ENCODE assay signal across 8 cellular contexts in the genomic region with DNA sequence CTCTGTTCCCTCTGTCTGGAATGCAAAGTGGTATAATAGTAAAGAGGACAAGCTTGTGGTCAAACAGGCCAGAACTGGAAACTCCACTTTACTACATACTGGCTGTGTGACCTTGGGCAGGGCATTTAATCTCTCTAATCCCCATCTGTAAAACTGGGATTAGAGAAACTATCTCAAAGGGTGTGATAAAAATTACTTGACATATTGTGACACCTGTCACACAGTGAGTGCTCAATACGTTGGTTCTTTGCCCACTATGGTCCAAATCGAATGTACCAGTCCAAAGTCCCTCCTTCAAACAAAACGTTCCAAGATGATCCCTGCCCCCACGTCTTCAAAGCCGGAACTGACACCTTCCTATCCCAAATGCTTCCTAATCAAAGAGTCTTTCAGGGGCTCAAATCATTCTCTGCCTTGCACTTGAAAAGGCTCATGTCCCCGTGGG. TPM values are rescaled to one million over a fixed set of nuclear protein-coding genes. Genes with fewer than 3 reads are reported as not detected.
DNase-seq lines count a peak whose midpoint lies in the region; ATAC-seq and TF ChIP-seq lines count a peak whose summit lies in the region.

No MANE protein-coding gene starts in this region.

- DNase-seq in heart left ventricle (peak in 1 of 5 donors; percentile 19), left ventricle myocardium superior (no peak), astrocyte of the spinal cord (ENCODE audit: low read depth, low spot score) (no peak), mesenchymal stem cell (no peak), NCI-H187 (lab: John Stamatoyannopoulos, UW) (no peak), NCI-H1048 (lab: John Stamatoyannopoulos, UW) (no peak)

- peak overlapping the region; percentile 31 to 95 (median 75) for H3K4me3 ChIP-seq in heart left ventricle
- peak overlapping the region; percentile 76 for H3K4me3 ChIP-seq in astrocyte of the spinal cord (ENCODE audit: low read depth, low read length)
- peak overlapping the region in 1 of 2 experiments; percentile 80 for H3K4me3 ChIP-seq in mesenchymal stem cell (ENCODE audit: insufficient read depth in 1 of 2, low read depth in 1 of 2, low read length in 2 of 2)
- peak overlapping the region; percentile 59 for H3K4me3 ChIP-seq in urinary bladder (ENCODE audit: low read depth, low read length)

- H3K36me3 ChIP-seq in heart left ventricle: peaks cover 0 to 27% (median 16%) of the 10 kb centered on the region in 9 donors
- H3K36me3 ChIP-seq in mesenchymal stem cell (ENCODE audit: control insufficient read depth in 1 of 2, insufficient read depth in 2 of 2, low read depth in 1 of 2, low read length in 2 of 2): peaks cover 14 to 18% of the 10 kb centered on the region in 2 experiments
- no peaks in the 10 kb centered on the region for H3K36me3 ChIP-seq in urinary bladder (ENCODE audit: insufficient read depth)

- in situ Hi-C loops in astrocyte of the spinal cord (cut with HindIII; ENCODE audit: low sequenced_read_pairs): no loop called here

- no peak for ATAC-seq in heart left ventricle
- no peak for ATAC-seq in left ventricle myocardium superior
- ATAC-seq in HG03378 (IDR thresholded peaks at IDR 0.05; ENCODE audit: unreplicated experiment): no peak

- peak overlapping the region; percentile 72 for H2AFZ ChIP-seq in mesenchymal stem cell (ENCODE audit: low read depth, low read length)

- H2AK5ac ChIP-seq in mesenchymal stem cell (ENCODE audit: low read length, severe bottlenecking): peak overlapping the region; percentile 60

- H3K79me1 ChIP-seq in mesenchymal stem cell (replicated peaks; ENCODE audit: low read length, poor library complexity, severe bottlenecking): no peaks in the 10 kb centered on the region

- intact Hi-C loops in heart left ventricle (cut with DNase I) (loop anchor here in 4 of 10 donors (1.0 to 5.0 kb wide), 4 partner anchors 12 to 65 kb away; a partner anchor contains a TSS), left ventricle myocardium superior (cut with micrococcal nuclease) (no loop called here)

- H2BK12ac ChIP-seq in mesenchymal stem cell (ENCODE audit: low read length in 2 of 2): no peak overlapping the region

- H3K23ac ChIP-seq in mesenchymal stem cell (ENCODE audit: low read length in 2 of 2): no peak overlapping the region

- H2BK5ac ChIP-seq in mesenchymal stem cell (ENCODE audit: low read depth, low read length, poor library complexity, severe bottlenecking): no peak overlapping the region

- no peak overlapping the region for H3K9ac ChIP-seq in mesenchymal stem cell (ENCODE audit: low read length)

- no peak overlapping the region for H3K14ac ChIP-seq in mesenchymal stem cell (ENCODE audit: low read length in 2 of 2)

- H2BK15ac ChIP-seq in mesenchymal stem cell (ENCODE audit: low read depth, poor library complexity, severe bottlenecking): peak overlapping the region; percentile 60

- H3K27ac ChIP-seq in heart left ventricle (peak overlapping the region; percentile 81 to 99 (median 90)), mesenchymal stem cell (ENCODE audit: low read length, poor library complexity, severe bottlenecking) (peak overlapping the region; percentile 88), urinary bladder (ENCODE audit: low read depth) (no peak overlapping the region)

- H3K4ac ChIP-seq in mesenchymal stem cell (ENCODE audit: low read depth in 1 of 2, low read length in 2 of 2): peak overlapping the region in 1 of 2 experiments; percentile 73

- H3K9me3 ChIP-seq in heart left ventricle (no peaks in the 10 kb centered on the region), mesenchymal stem cell (ENCODE audit: control insufficient read depth, low read length) (no peaks in the 10 kb centered on the region)

- H3K4me1 ChIP-seq in heart left ventricle (peaks cover 0 to 18% (median 12%) of the 10 kb centered on the region in 12 donors), mesenchymal stem cell (ENCODE audit: control insufficient read depth, insufficient read depth, low read depth, low read length) (peaks cover 4% of the 10 kb centered on the region), urinary bladder (ENCODE audit: insufficient read depth) (peaks cover 3% of the 10 kb centered on the region)

- H4K8ac ChIP-seq in mesenchymal stem cell (ENCODE audit: low read length): peak overlapping the region; percentile 88

- H3K27me3 ChIP-seq in heart left ventricle: no peaks in the 10 kb centered on the region
- H3K27me3 ChIP-seq in mesenchymal stem cell (ENCODE audit: control insufficient read depth in 1 of 2, insufficient read depth in 1 of 2, low read length in 2 of 2): no peaks in the 10 kb centered on the region

- no peak overlapping the region for H2BK120ac ChIP-seq in mesenchymal stem cell (ENCODE audit: low read depth, low read length)

- H4K91ac ChIP-seq in mesenchymal stem cell (ENCODE audit: low read length): no peak overlapping the region

- WGBS in heart left ventricle, 4 donors: 58 to 60% (median 59%) methylated on average over 6 of the region's 6 CpGs
- 52% methylated on average over 6 of the region's 6 CpGs for WGBS in mesenchymal stem cell
- 56% methylated on average over 6 of the region's 6 CpGs for WGBS in urinary bladder

- TF ChIP-seq POLR2A in heart left ventricle (IDR thresholded peaks at IDR 0.05): no peak

- H3K18ac ChIP-seq in mesenchymal stem cell (ENCODE audit: low read depth in 1 of 2, low read length in 2 of 2): no peak overlapping the region

- peak overlapping the region; percentile 68 for H3K4me2 ChIP-seq in mesenchymal stem cell (ENCODE audit: low read length, poor library complexity, severe bottlenecking)

- TF ChIP-seq CTCF in heart left ventricle (IDR thresholded peaks at IDR 0.05): no peak
- no peak for TF ChIP-seq CTCF in astrocyte of the spinal cord (IDR thresholded peaks at IDR 0.05; ENCODE audit: low read depth, low read length)

RNA-seq across cellular contexts. Expression of a gene that starts 0.7 kb away (rescaled TPM):
- 10 to 100 TPM in 7 of 9 donors, 1 to 10 TPM in 2; 8.0 to 18.8 (median 13.1) TPM for total RNA-seq in heart left ventricle
- polyA plus RNA-seq in heart left ventricle: 10 to 100 TPM; 13.3 to 13.8 TPM
- total RNA-seq in left ventricle myocardium superior: 7.3 TPM
- polyA plus RNA-seq in mesenchymal stem cell (2013, experiment 1 of 2): 6.1 TPM
- 5.9 TPM for polyA plus RNA-seq in mesenchymal stem cell (2013, experiment 2 of 2)
- 10.0 TPM for total RNA-seq in urinary bladder
- 19.1 TPM for polyA plus RNA-seq in urinary bladder

RNA-seq across cellular contexts. Expression of a gene that starts 12.7 kb away (rescaled TPM):
- total RNA-seq in heart left ventricle (10 to 100 TPM; 51.4 to 95.1 (median 79.3) TPM), left ventricle myocardium superior (75.8 TPM), urinary bladder (60.5 TPM)
- polyA plus RNA-seq in heart left ventricle (10 to 100 TPM; 29.7 to 77.4 TPM), urinary bladder (38.3 TPM)
- polyA plus RNA-seq in mesenchymal stem cell (2013, experiment 1 of 2): 26.2 TPM
- polyA plus RNA-seq in mesenchymal stem cell (2013, experiment 2 of 2): 25.3 TPM

RNA-seq across cellular contexts. Expression of a gene that starts 18.9 kb away (rescaled TPM):
- total RNA-seq in heart left ventricle (1 to 10 TPM; 2.4 to 7.9 (median 6.0) TPM), left ventricle myocardium superior (5.8 TPM), urinary bladder (not detected)
- polyA plus RNA-seq in heart left ventricle (10 to 100 TPM; 13.0 to 15.6 TPM), urinary bladder (9.3 TPM)
- 0.17 TPM for polyA plus RNA-seq in mesenchymal stem cell (2013, experiment 1 of 2)
- polyA plus RNA-seq in mesenchymal stem cell (2013, experiment 2 of 2): 0.21 TPM

RNA-seq across cellular contexts. Expression of a gene that starts 22.0 kb away (rescaled TPM):
- total RNA-seq in heart left ventricle (1,000 to 10,000 TPM; 2,428 to 9,343 (median 4,137) TPM), left ventricle myocardium superior (4,965 TPM), urinary bladder (3.3 TPM)
- polyA plus RNA-seq in heart left ventricle (1,000 to 10,000 TPM; 2,028 to 5,784 TPM), urinary bladder (0.73 TPM)
- 0.12 TPM for polyA plus RNA-seq in mesenchymal stem cell (2013, experiment 1 of 2)
- 0.05 TPM for polyA plus RNA-seq in mesenchymal stem cell (2013, experiment 2 of 2)

RNA-seq across cellular contexts. Expression of a gene that starts 43.2 kb away (rescaled TPM):
- total RNA-seq in heart left ventricle (10 to 100 TPM; 34.3 to 98.1 (median 53.3) TPM), left ventricle myocardium superior (49.3 TPM), urinary bladder (7.9 TPM)
- polyA plus RNA-seq in heart left ventricle (100 to 1,000 TPM in 1 of 2 donors, 10 to 100 TPM in 1; 87.6 to 159 TPM), urinary bladder (60.5 TPM)
- 91.2 TPM for polyA plus RNA-seq in mesenchymal stem cell (2013, experiment 1 of 2)
- polyA plus RNA-seq in mesenchymal stem cell (2013, experiment 2 of 2): 95.9 TPM
